ENCODE assay signal across 23 cellular contexts in the genomic region with DNA sequence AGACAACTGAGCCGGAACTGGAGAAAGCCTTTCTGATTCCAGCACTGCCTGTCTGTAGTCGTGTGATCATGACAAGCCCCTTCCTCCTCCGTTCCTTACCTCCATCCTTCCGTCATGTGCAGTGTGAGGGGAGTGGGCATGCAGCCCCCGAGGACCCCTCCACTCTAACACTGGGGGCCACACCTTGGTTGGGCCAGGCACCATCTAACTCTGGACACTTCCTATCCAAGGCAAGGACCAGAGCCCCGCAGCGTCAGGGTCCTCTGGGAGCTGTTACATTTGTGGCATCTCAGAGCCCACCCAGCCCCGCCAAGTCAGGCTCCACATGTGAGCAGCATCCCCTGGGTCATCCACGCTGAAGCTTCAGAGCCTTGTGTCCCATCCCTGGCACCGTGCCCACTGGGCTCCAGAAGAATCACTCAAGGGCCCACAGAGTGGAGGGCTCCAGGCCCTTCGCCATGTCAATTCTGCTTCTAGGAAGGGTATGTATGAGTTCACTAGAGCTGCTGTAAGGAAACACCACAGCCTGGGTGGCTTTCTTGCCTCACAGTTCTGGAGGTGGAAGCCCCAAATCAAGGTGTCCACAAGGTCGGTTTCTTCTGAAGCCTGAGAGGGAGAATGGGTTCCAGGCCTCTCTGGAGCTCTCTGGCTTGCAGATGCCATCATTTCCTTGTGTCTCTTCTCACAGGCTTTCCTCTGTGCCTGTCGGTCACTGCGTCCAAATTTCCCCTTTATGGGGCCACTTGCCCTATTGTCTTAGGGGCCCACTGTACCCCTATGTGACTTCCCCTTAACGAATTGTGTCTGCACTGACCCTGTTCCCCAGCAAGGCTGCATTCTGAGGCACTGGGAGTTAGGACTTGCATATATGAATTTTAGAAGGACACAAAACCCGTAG.
DNase-seq lines count a peak whose midpoint lies in the region; ATAC-seq and TF ChIP-seq lines count a peak whose summit lies in the region.
"Had no signal": no experiment of that assay in that cellular context is flagged by ENCODE, and none has a peak within 500 bp of the region (broad histone marks: within the 10 kb centered on the region; RNA-seq: fewer than 3 reads in every experiment).

No MANE protein-coding gene starts in this region.

- no peak overlapping the region for H3K4me3 ChIP-seq in BLaER1
- no peak overlapping the region for H3K4me3 ChIP-seq in NT2/D1 (ENCODE audit: insufficient read length, low read depth)
- no peak overlapping the region for H3K4me3 ChIP-seq in spleen
- H3K4me3 ChIP-seq: SJCRH30 had no signal

- H3K27ac ChIP-seq in BLaER1 = no peak overlapping the region
- no peak overlapping the region for H3K27ac ChIP-seq in spleen
- H3K27ac ChIP-seq: SJCRH30 had no signal

- peaks cover 57% of the 10 kb centered on the region for H3K4me1 ChIP-seq in BLaER1
- H3K4me1 ChIP-seq in NT2/D1 (ENCODE audit: insufficient read depth, insufficient read length) = peaks cover 7% of the 10 kb centered on the region
- peaks cover 0 to 13% (median 0%) of the 10 kb centered on the region in 6 donors for H3K4me1 ChIP-seq in spleen
- H3K4me1 ChIP-seq: Caco-2, SJCRH30 had no signal

- no peaks in the 10 kb centered on the region for H4K20me1 ChIP-seq in BLaER1

- H3K9ac ChIP-seq in BLaER1 = no peak overlapping the region
- peak overlapping the region; percentile 15 for H3K9ac ChIP-seq in NT2/D1 (ENCODE audit: insufficient read length, low read depth)

- H3K36me3 ChIP-seq in BLaER1 (no peaks in the 10 kb centered on the region), NT2/D1 (ENCODE audit: insufficient read depth, insufficient read length, low read length) (no peaks in the 10 kb centered on the region), spleen (no peaks in the 10 kb centered on the region)
- H3K36me3 ChIP-seq: SJCRH30 had no signal

- 80 to 87% (median 80%) methylated on average over 16 of the region's 16 CpGs for WGBS in spleen, 5 donors

- H3K27me3 ChIP-seq in BLaER1 (peaks cover 12% of the 10 kb centered on the region; the same call in 1 of the 2 replicates), NT2/D1 (ENCODE audit: insufficient read depth, insufficient read length) (peaks cover 9% of the 10 kb centered on the region), spleen (replicated peaks in 1 of 7) (peaks cover 0 to 13% (median 0%) of the 10 kb centered on the region in 7 donors)

- peak overlapping the region; percentile 54 for H3K4me2 ChIP-seq in BLaER1

- no peak for TF ChIP-seq CTCF in spleen (IDR thresholded peaks at IDR 0.05 in 8 of 11, conservative IDR thresholded peaks at IDR 0.05 in 3 of 11)

- ATAC-seq in left lobe of liver = no peak
- no peak for ATAC-seq in GM19351 (IDR thresholded peaks at IDR 0.05; ENCODE audit: unreplicated experiment)
- ATAC-seq: HCT116, Panc1 had no signal

- H3K9me3 ChIP-seq in BLaER1 (peaks cover 11% of the 10 kb centered on the region), NT2/D1 (ENCODE audit: insufficient read depth, low read length) (peaks cover 6% of the 10 kb centered on the region; the same call in 1 of the 2 replicates), spleen (peaks cover 0 to 14% (median 11%) of the 10 kb centered on the region in 8 donors)
- H3K9me3 ChIP-seq: Caco-2 had no signal

- DNase-seq in NT2/D1 (ENCODE audit: low read depth, low spot score) = no peak
- peak; percentile 40 for DNase-seq in left lobe of liver (ENCODE audit: low spot score)
- DNase-seq in spleen = peak; percentile 66
- no peak for DNase-seq in DMS 273 (lab: John Stamatoyannopoulos, UW; ENCODE audit: unreplicated experiment)
- DNase-seq in COR-L47 (lab: John Stamatoyannopoulos, UW) = no peak
- DNase-seq in SHP77 (lab: John Stamatoyannopoulos, UW) = no peak
- DNase-seq: Caco-2; CD4-positive, CD25-positive, alpha-beta regulatory T cell; DMS153; GOT3; KG1; NCI-H1092 treated with DMSO at 0.1 percent for 48 hours; NCI-H1436 treated with DMSO at 0.1 percent for 48 hours; NCI-H1930; NCI-H2227 treated with DMSO at 0.1 percent for 48 hours; NCI-H510A treated with DMSO at 0.1 percent for 48 hours; NCI-H774; NK-92 treated with Interleukin-12 subunit alpha and Interleukin-12 subunit beta, amount 100 ng/mL, for 24 hours; SJCRH30 had no signal

- no peak for TF ChIP-seq POLR2A in spleen (IDR thresholded peaks at IDR 0.05)

- intact Hi-C loops in spleen (cut with DNase I; ENCODE audit: low total_unique reads) = no loop called here

Comparison
In these comparisons a context has a peak if more than half of its experiments do, and no peak if none do; other contexts are left out.
1. DNase-seq: peak in left lobe of liver (single experiment) and spleen (single experiment); none in NT2/D1 (single experiment), DMS 273 (single experiment), COR-L47 (single experiment) and SHP77 (0 of 2).